In genomic region chr19:42294471-42295137, GRCh38 we compare ENCODE assay signal across 29 cellular contexts. TPM values are rescaled to one million over a fixed set of nuclear protein-coding genes. Genes with fewer than 3 reads are reported as not detected.
DNase-seq lines count a peak whose midpoint lies in the region; ATAC-seq, FAIRE-seq and TF ChIP-seq lines count a peak whose summit lies in the region.
"Had no signal": no experiment of that assay in that cellular context is flagged by ENCODE, and none has a peak within 500 bp of the region (broad histone marks: within the 10 kb centered on the region; RNA-seq: fewer than 3 reads in every experiment).

No MANE protein-coding gene starts in this region.

- H3K14ac ChIP-seq in H1 (ENCODE audit: insufficient read length): no peak overlapping the region
- no peak overlapping the region for H3K14ac ChIP-seq in neuronal stem cell (ENCODE audit: low read length)

- no peaks in the 10 kb centered on the region for H3K27me3 ChIP-seq in H1 (replicated peaks in 1 of 4; ENCODE audit: control insufficient read depth in 3 of 4, extremely low read depth in 1 of 4, insufficient read depth in 3 of 4, low read length in 3 of 4)
- no peaks in the 10 kb centered on the region for H3K27me3 ChIP-seq in neuronal stem cell (ENCODE audit: control insufficient read depth in 3 of 3, insufficient read depth in 3 of 3, low read depth in 1 of 3, low read length in 3 of 3)
- H3K27me3 ChIP-seq: BLaER1 had no signal

- intact Hi-C loops in Right ventricle myocardium inferior (cut with DNase I): no loop called here
- intact Hi-C loops in cardiac septum (cut with DNase I): no loop called here

- no peak for TF ChIP-seq CTCF in H1 (IDR thresholded peaks at IDR 0.05; ENCODE audit: control extremely low read depth in 1 of 3, insufficient read depth in 1 of 3, low read depth in 1 of 3, low read length in 3 of 3)

- H3K79me1 ChIP-seq in H1 (ENCODE audit: low read depth, low read length) (peaks cover 2% of the 10 kb centered on the region; the same call in 1 of the 2 replicates), neuronal stem cell (ENCODE audit: low read depth, low read length) (peaks cover 11% of the 10 kb centered on the region)

- POLR2A ChIA-PET in H1 (lab: Charles Lee; ENCODE audit: partially characterized antibody): interaction anchor here (0.5 to 4.1 kb wide), 9 partner anchors 8 to 212 kb away, joined by 3 to 20 read pairs (median 4); no protein-coding TSS in a partner anchor

- H3K4ac ChIP-seq in H1 (replicated peaks; ENCODE audit: insufficient read length, low read depth, low read length) (no peak overlapping the region), neuronal stem cell (ENCODE audit: low read length) (no peak overlapping the region)

- H2BK20ac ChIP-seq in H1 (ENCODE audit: low read length): no peak overlapping the region

- H2BK12ac ChIP-seq in H1 (ENCODE audit: low read depth, low read length) (no peak overlapping the region), neuronal stem cell (ENCODE audit: low read length) (no peak overlapping the region)

- H3K4me1 ChIP-seq in H1 (replicated peaks in 1 of 4; ENCODE audit: control insufficient read depth in 3 of 4, insufficient read depth in 4 of 4, low read length in 3 of 4) (peaks cover 0 to 2% (median under 1%) of the 10 kb centered on the region in 4 experiments; a peak in 5 of 7 replicates), neuronal stem cell (ENCODE audit: control insufficient read depth in 2 of 2, insufficient read depth in 1 of 2, low read depth in 1 of 2, low read length in 2 of 2) (no peaks in the 10 kb centered on the region)

- no peaks in the 10 kb centered on the region for H3K23me2 ChIP-seq in H1 (ENCODE audit: low read depth, low read length)

- H2BK5ac ChIP-seq in H1 (ENCODE audit: low read depth, low read length) (peak overlapping the region; percentile 16; the same call in 1 of the 2 replicates), neuronal stem cell (ENCODE audit: low read length) (peak overlapping the region; percentile 39)

- peaks cover 0 to 12% of the 10 kb centered on the region in 2 experiments for H4K20me1 ChIP-seq in H1 (replicated peaks in 1 of 2; ENCODE audit: control insufficient read depth in 1 of 2, insufficient read depth in 2 of 2, low read length in 2 of 2)

- CTCF ChIA-PET in H1 (lab: Charles Lee; ENCODE audit: partially characterized antibody): interaction anchor here (1.0 to 10.6 kb wide), 11 partner anchors 8 to 79 kb away, joined by 3 to 155 read pairs (median 8); partner anchors contain the start of gene GSK3A

- H3K23ac ChIP-seq in H1 (ENCODE audit: insufficient read length): no peak overlapping the region
- no peak overlapping the region for H3K23ac ChIP-seq in neuronal stem cell (ENCODE audit: low read depth, low read length, poor library complexity)

- H3K36me3 ChIP-seq in H1 (ENCODE audit: control insufficient read depth in 2 of 4, insufficient read depth in 4 of 4, low read length in 3 of 4): peaks cover 0 to 46% (median 33%) of the 10 kb centered on the region in 4 experiments; a peak in 6 of 8 replicates
- peaks cover 63 to 92% of the 10 kb centered on the region in 2 donors for H3K36me3 ChIP-seq in neuronal stem cell (replicated peaks in 1 of 2; ENCODE audit: control insufficient read depth in 2 of 2, insufficient read depth in 2 of 2, low read length in 2 of 2)

- no peak for FAIRE-seq in H1 (lab: Jason Lieb, UNC)
- FAIRE-seq: A204.1, D721Med, GM18507 had no signal

- H4K8ac ChIP-seq in H1 (ENCODE audit: extremely low read depth, insufficient read depth, low read length) (no peak overlapping the region), neuronal stem cell (ENCODE audit: low read depth, low read length) (no peak overlapping the region)

- no peak for TF ChIP-seq EP300 in H1 (IDR thresholded peaks at IDR 0.05; ENCODE audit: borderline replicate concordance in 1 of 2, low read depth in 2 of 2, low read length in 2 of 2)

- H3K27ac ChIP-seq in H1 (ENCODE audit: low read depth, low read length) (no peak overlapping the region), neuronal stem cell (replicated peaks; ENCODE audit: low read length) (no peak overlapping the region)
- H3K27ac ChIP-seq: BLaER1 had no signal

- no peak overlapping the region for H3K56ac ChIP-seq in H1 (replicated peaks; ENCODE audit: insufficient read length, low read depth, low read length)

- no peak for TF ChIP-seq POLR2A in H1 (IDR thresholded peaks at IDR 0.05; ENCODE audit: control extremely low read depth in 1 of 2, low read depth in 2 of 2, low read length in 2 of 2)

- WGBS in H1 (ENCODE audit: extremely low coverage in 1 of 2, insufficient coverage in 1 of 2, insufficient read length in 1 of 2, insufficient replicate concordance in 2 of 2, low coverage in 1 of 2, low lambda C conversion rate in 2 of 2, missing lambda C conversion rate in 1 of 2), 2 experiments: 93% methylated on average over 21 of the region's 24 CpGs; no CpG with 5 or more reads in 1 of the 2 experiments
- no CpG with 5 or more reads among the region's 24 CpGs for WGBS in neuronal stem cell (ENCODE audit: extremely low coverage in 2 of 2, insufficient read length in 2 of 2, insufficient replicate concordance in 1 of 2), 2 donors

- H2BK15ac ChIP-seq in H1 (ENCODE audit: low read length) (no peak overlapping the region), neuronal stem cell (ENCODE audit: low read length) (no peak overlapping the region)

- H3K9ac ChIP-seq in H1 (replicated peaks in 1 of 4; ENCODE audit: extremely low read depth in 1 of 4, low read depth in 3 of 4, low read length in 3 of 4) (no peak overlapping the region), neuronal stem cell (ENCODE audit: low read depth, low read length, poor library complexity) (no peak overlapping the region)
- H3K9ac ChIP-seq: BLaER1, SK-N-SH had no signal

- H4K91ac ChIP-seq in H1 (replicated peaks; ENCODE audit: insufficient read length, low read length) (no peak overlapping the region), neuronal stem cell (ENCODE audit: low read depth, low read length, poor library complexity) (no peak overlapping the region)

- no peak for TF ChIP-seq RAD21 in H1 (IDR thresholded peaks at IDR 0.05 in 1 of 2, conservative IDR thresholded peaks at IDR 0.05 in 1 of 2; ENCODE audit: low read depth in 2 of 2, low read length in 2 of 2)

- H3K9me3 ChIP-seq in H1 (ENCODE audit: insufficient read depth in 2 of 2, low read depth in 1 of 2, low read length in 1 of 2) (no peaks in the 10 kb centered on the region), neuronal stem cell (replicated peaks in 1 of 2; ENCODE audit: control insufficient read depth in 2 of 2, insufficient read depth in 1 of 2, low read depth in 1 of 2, low read length in 2 of 2) (no peaks in the 10 kb centered on the region)
- H3K9me3 ChIP-seq: BLaER1, SK-N-SH had no signal

- no peak overlapping the region for H2AFZ ChIP-seq in H1 (ENCODE audit: low read length)
- H2AFZ ChIP-seq in neuronal stem cell (ENCODE audit: low read length): no peak overlapping the region

- no peak overlapping the region for H2BK120ac ChIP-seq in H1 (replicated peaks; ENCODE audit: low read depth, low read length)
- no peak overlapping the region for H2BK120ac ChIP-seq in neuronal stem cell (ENCODE audit: low read depth, low read length)

- H3K18ac ChIP-seq in H1 (ENCODE audit: extremely low read depth, low read length) (no peak overlapping the region), neuronal stem cell (ENCODE audit: low read length) (no peak overlapping the region)

- H2AK5ac ChIP-seq in H1 (ENCODE audit: low read depth, low read length) (no peak overlapping the region), neuronal stem cell (ENCODE audit: low read depth, low read length) (no peak overlapping the region)

- H3K79me2 ChIP-seq in H1 (ENCODE audit: control insufficient read depth in 1 of 2, insufficient read depth in 2 of 2, low read length in 2 of 2): no peaks in the 10 kb centered on the region

- ATAC-seq in Right ventricle myocardium inferior (no peak), HG02571 (IDR thresholded peaks at IDR 0.05; ENCODE audit: unreplicated experiment) (no peak)
- ATAC-seq: Panc1 had no signal

- peak; percentile 40 for DNase-seq in Right ventricle myocardium inferior (ENCODE audit: missing footprints)
- DNase-seq in cardiac septum (ENCODE audit: low spot score): no peak
- DNase-seq in H1 (ENCODE audit: low read depth in 1 of 2, low spot score in 2 of 2): no peak
- DNase-seq in neuronal stem cell (ENCODE audit: low spot score): no peak
- no peak for DNase-seq in DMS 273 (lab: John Stamatoyannopoulos, UW; ENCODE audit: unreplicated experiment)
- DNase-seq: CD4-positive, CD25-positive, alpha-beta regulatory T cell; DMS53; H9; HFFc6; NCI-H1092 treated with DMSO at 0.1 percent for 48 hours; NCI-H1436; NCI-H187; NCI-H2081 treated with DMSO at 0.1 percent for 48 hours; NCI-H2171; NCI-H226; NCI-H510A; NCI-H69; SIG-M5; SK-N-SH had no signal

- H3K4me2 ChIP-seq in H1 (ENCODE audit: insufficient read depth in 1 of 2, low read depth in 2 of 2, low read length in 2 of 2) (no peak overlapping the region), neuronal stem cell (ENCODE audit: insufficient read depth, low read length, poor library complexity, severe bottlenecking) (no peak overlapping the region)
- H3K4me2 ChIP-seq: BLaER1, SK-N-SH had no signal

- H4K5ac ChIP-seq in H1 (ENCODE audit: insufficient read length, low read depth, low read length): no peak overlapping the region

- H3K4me3 ChIP-seq in H1 (ENCODE audit: extremely low read depth in 1 of 4, insufficient read depth in 2 of 4, low read depth in 3 of 4, low read length in 4 of 4): no peak overlapping the region
- peak overlapping the region in 1 of 2 donors; percentile 18 for H3K4me3 ChIP-seq in neuronal stem cell (ENCODE audit: low read length in 2 of 2)
- H3K4me3 ChIP-seq: BLaER1 had no signal

RNA-seq across cellular contexts. Expression of gene PRR19, which starts 7.3 kb away (rescaled TPM):
- total RNA-seq in Right ventricle myocardium inferior: 0.51 TPM
- 0.16 TPM for total RNA-seq in cardiac septum
- 5.3 TPM for polyA plus RNA-seq in PFSK-1 (2012; ENCODE audit: insufficient read length, low read depth)
- 6.7 and 7.2 TPM in 2 replicates for total RNA-seq in H1 (2021; fragmentation: NEBNext Ultra II Directional; extraction: Animal tissue kit (Norgen Biotek cat#: 25700))
- polyA plus RNA-seq in H1 (2011; rRNA removed): 7.5 and 8.9 TPM in 2 replicates
- polyA plus RNA-seq in H1 (2011; cell fraction: cytosol; rRNA removed): 5.1 TPM
- 5.0 TPM for polyA plus RNA-seq in H1 (2011; cell fraction: nucleus; rRNA removed)
- polyA plus RNA-seq in H1 (2012, experiment 1 of 2): 4.3 to 7.1 TPM (median 6.5 TPM) in 4 replicates
- 8.1 TPM for polyA plus RNA-seq in H1 (2012, experiment 2 of 2)
- 4.9 TPM for polyA plus RNA-seq in H1 (2013, experiment 1 of 2)
- polyA plus RNA-seq in H1 (2013, experiment 2 of 2): 4.5 TPM
- polyA minus RNA-seq in H1 (2011; rRNA and poly(A)+ RNA removed): 1.9 and 2.0 TPM in 2 replicates
- 4.7 TPM for polyA minus RNA-seq in H1 (2011; cell fraction: cytosol; rRNA and poly(A)+ RNA removed)
- 2.0 TPM for polyA minus RNA-seq in H1 (2011; cell fraction: nucleus; rRNA and poly(A)+ RNA removed)
- polyA plus RNA-seq in neuronal stem cell (2013, experiment 1 of 2): 2.2 TPM
- 2.0 TPM for polyA plus RNA-seq in neuronal stem cell (2013, experiment 2 of 2)
- total RNA-seq: CD4-positive, CD25-positive, alpha-beta regulatory T cell had no signal

RNA-seq across cellular contexts. Expression of gene PAFAH1B3, which starts 7.8 kb away (rescaled TPM):
- 3.7 TPM for total RNA-seq in Right ventricle myocardium inferior
- total RNA-seq in cardiac septum: 4.0 TPM
- 409 TPM for polyA plus RNA-seq in PFSK-1 (2012; ENCODE audit: insufficient read length, low read depth)
- 124 and 132 TPM in 2 replicates for total RNA-seq in H1 (2021; fragmentation: NEBNext Ultra II Directional; extraction: Animal tissue kit (Norgen Biotek cat#: 25700))
- polyA plus RNA-seq in H1 (2011; rRNA removed): 248 and 294 TPM in 2 replicates
- 171 TPM for polyA plus RNA-seq in H1 (2011; cell fraction: cytosol; rRNA removed)
- polyA plus RNA-seq in H1 (2011; cell fraction: nucleus; rRNA removed): 201 TPM
- 95.5 to 156 TPM (median 148 TPM) in 4 replicates for polyA plus RNA-seq in H1 (2012, experiment 1 of 2)
- 202 TPM for polyA plus RNA-seq in H1 (2012, experiment 2 of 2)
- polyA plus RNA-seq in H1 (2013, experiment 1 of 2): 109 TPM
- polyA plus RNA-seq in H1 (2013, experiment 2 of 2): 108 TPM
- polyA minus RNA-seq in H1 (2011; rRNA and poly(A)+ RNA removed): 61.2 and 78.8 TPM in 2 replicates
- 60.3 TPM for polyA minus RNA-seq in H1 (2011; cell fraction: cytosol; rRNA and poly(A)+ RNA removed)
- 52.6 TPM for polyA minus RNA-seq in H1 (2011; cell fraction: nucleus; rRNA and poly(A)+ RNA removed)
- 134 TPM for polyA plus RNA-seq in neuronal stem cell (2013, experiment 1 of 2)
- polyA plus RNA-seq in neuronal stem cell (2013, experiment 2 of 2): 128 TPM

RNA-seq across cellular contexts. Expression of gene TMEM145, which starts 18.5 kb away (rescaled TPM):
- total RNA-seq in Right ventricle myocardium inferior (0.16 TPM), cardiac septum (0.24 TPM)
- 22.1 TPM for polyA plus RNA-seq in PFSK-1 (2012; ENCODE audit: insufficient read length, low read depth)
- total RNA-seq in H1 (2021; fragmentation: NEBNext Ultra II Directional; extraction: Animal tissue kit (Norgen Biotek cat#: 25700)): 4.7 and 5.0 TPM in 2 replicates
- 2.3 and 4.5 TPM in 2 replicates for polyA plus RNA-seq in H1 (2011; rRNA removed)
- 2.1 TPM for polyA plus RNA-seq in H1 (2011; cell fraction: cytosol; rRNA removed)
- 19.4 TPM for polyA plus RNA-seq in H1 (2011; cell fraction: nucleus; rRNA removed)
- polyA plus RNA-seq in H1 (2012, experiment 1 of 2): 7.2 to 10.4 TPM (median 8.4 TPM) in 4 replicates
- 6.6 TPM for polyA plus RNA-seq in H1 (2012, experiment 2 of 2)
- polyA plus RNA-seq in H1 (2013, experiment 1 of 2): 6.3 TPM
- polyA plus RNA-seq in H1 (2013, experiment 2 of 2): 5.4 TPM
- 7.5 and 11.1 TPM in 2 replicates for polyA minus RNA-seq in H1 (2011; rRNA and poly(A)+ RNA removed)
- 3.3 TPM for polyA minus RNA-seq in H1 (2011; cell fraction: cytosol; rRNA and poly(A)+ RNA removed)
- 8.0 TPM for polyA minus RNA-seq in H1 (2011; cell fraction: nucleus; rRNA and poly(A)+ RNA removed)
- polyA plus RNA-seq in neuronal stem cell (2013, experiment 1 of 2): 0.61 TPM
- 0.79 TPM for polyA plus RNA-seq in neuronal stem cell (2013, experiment 2 of 2)
- total RNA-seq: CD4-positive, CD25-positive, alpha-beta regulatory T cell; G401 had no signal
- polyA plus RNA-seq: AG04450; CD4-positive, CD25-positive, alpha-beta regulatory T cell; IgD-negative memory B cell had no signal

RNA-seq across cellular contexts. Expression of gene CIC, which starts 25.6 kb away (rescaled TPM):
- total RNA-seq in Right ventricle myocardium inferior (34.6 TPM), cardiac septum (51.3 TPM)
- 81.2 TPM for polyA plus RNA-seq in PFSK-1 (2012; ENCODE audit: insufficient read length, low read depth)
- total RNA-seq in H1 (2021; fragmentation: NEBNext Ultra II Directional; extraction: Animal tissue kit (Norgen Biotek cat#: 25700)): 43.6 and 48.4 TPM in 2 replicates
- 13.2 and 23.1 TPM in 2 replicates for polyA plus RNA-seq in H1 (2011; rRNA removed)
- polyA plus RNA-seq in H1 (2011; cell fraction: cytosol; rRNA removed): 12.9 TPM
- polyA plus RNA-seq in H1 (2011; cell fraction: nucleus; rRNA removed): 85.4 TPM
- 26.5 to 45.2 TPM (median 39.7 TPM) in 4 replicates for polyA plus RNA-seq in H1 (2012, experiment 1 of 2)
- polyA plus RNA-seq in H1 (2012, experiment 2 of 2): 24.2 TPM
- 28.3 TPM for polyA plus RNA-seq in H1 (2013, experiment 1 of 2)
- polyA plus RNA-seq in H1 (2013, experiment 2 of 2): 27.0 TPM
- 3.7 and 5.1 TPM in 2 replicates for polyA minus RNA-seq in H1 (2011; rRNA and poly(A)+ RNA removed)
- 18.2 TPM for polyA minus RNA-seq in H1 (2011; cell fraction: cytosol; rRNA and poly(A)+ RNA removed)
- polyA minus RNA-seq in H1 (2011; cell fraction: nucleus; rRNA and poly(A)+ RNA removed): 17.1 TPM
- polyA plus RNA-seq in neuronal stem cell (2013, experiment 1 of 2): 38.5 TPM
- 37.8 TPM for polyA plus RNA-seq in neuronal stem cell (2013, experiment 2 of 2)

RNA-seq across cellular contexts. Expression of gene MEGF8, which starts 30.8 kb away (rescaled TPM):
- total RNA-seq in Right ventricle myocardium inferior: 32.6 TPM
- total RNA-seq in cardiac septum: 45.8 TPM
- 36.5 TPM for polyA plus RNA-seq in PFSK-1 (2012; ENCODE audit: insufficient read length, low read depth)
- 22.3 and 23.7 TPM in 2 replicates for total RNA-seq in H1 (2021; fragmentation: NEBNext Ultra II Directional; extraction: Animal tissue kit (Norgen Biotek cat#: 25700))
- polyA plus RNA-seq in H1 (2011; rRNA removed): 13.0 and 22.9 TPM in 2 replicates
- polyA plus RNA-seq in H1 (2011; cell fraction: cytosol; rRNA removed): 14.4 TPM
- polyA plus RNA-seq in H1 (2011; cell fraction: nucleus; rRNA removed): 36.3 TPM
- 19.5 to 28.0 TPM (median 24.5 TPM) in 4 replicates for polyA plus RNA-seq in H1 (2012, experiment 1 of 2)
- polyA plus RNA-seq in H1 (2012, experiment 2 of 2): 17.4 TPM
- polyA plus RNA-seq in H1 (2013, experiment 1 of 2): 25.0 TPM
- polyA plus RNA-seq in H1 (2013, experiment 2 of 2): 20.5 TPM
- 12.0 and 12.8 TPM in 2 replicates for polyA minus RNA-seq in H1 (2011; rRNA and poly(A)+ RNA removed)
- 27.8 TPM for polyA minus RNA-seq in H1 (2011; cell fraction: cytosol; rRNA and poly(A)+ RNA removed)
- polyA minus RNA-seq in H1 (2011; cell fraction: nucleus; rRNA and poly(A)+ RNA removed): 24.9 TPM
- 11.4 TPM for polyA plus RNA-seq in neuronal stem cell (2013, experiment 1 of 2)
- polyA plus RNA-seq in neuronal stem cell (2013, experiment 2 of 2): 12.1 TPM

Comparison
In these comparisons a context has a peak if more than half of its experiments do, and no peak if none do; other contexts are left out.
1. RNA of gene PAFAH1B3, which starts 7.8 kb away (total RNA-seq): 124 to 132 TPM in H1; 4.0 TPM in cardiac septum (single experiment) and 3.7 TPM in Right ventricle myocardium inferior (single experiment); every median in the first group is over 10 times any median in the second.